Comparison of ENCODE assay signal across 8 cellular contexts in genomic region chr2:70993689-70993986, GRCh38. TPM values are rescaled to one million over a fixed set of nuclear protein-coding genes. Genes with fewer than 3 reads are reported as not detected.
DNase-seq lines count a peak whose midpoint lies in the region; ATAC-seq and TF ChIP-seq lines count a peak whose summit lies in the region.

No MANE protein-coding gene starts in this region.

- H3K27me3 Mint-ChIP-seq in activated CD4-positive, alpha-beta T cell treated with anti-CD3 and anti-CD28 coated beads for 36 hours: no peaks in the 10 kb centered on the region
- H3K27me3 Mint-ChIP-seq in activated naive CD8-positive, alpha-beta T cell: no peaks in the 10 kb centered on the region

- H3K36me3 ChIP-seq in suprapubic skin: peaks cover 33% of the 10 kb centered on the region

- H3K27me3 ChIP-seq in suprapubic skin: no peaks in the 10 kb centered on the region

- H3K27ac Mint-ChIP-seq in activated CD4-positive, alpha-beta T cell treated with anti-CD3 and anti-CD28 coated beads for 36 hours: peak overlapping the region; percentile 93
- H3K27ac Mint-ChIP-seq in activated naive CD8-positive, alpha-beta T cell: peak overlapping the region; percentile 96

- DNase-seq in activated CD4-positive, alpha-beta T cell treated with anti-CD3 and anti-CD28 coated beads for 36 hours: no peak
- no peak for DNase-seq in activated CD4-positive, alpha-beta T cell treated with anti-CD3 and anti-CD28 coated beads, Interleukin-2, amount 50 U/mL, for 48 hours
- DNase-seq in left lobe of liver (ENCODE audit: low spot score): peak; percentile 24
- DNase-seq in suprapubic skin (ENCODE audit: low spot score in 2 of 2): no peak
- no peak for DNase-seq in Ammon's horn (ENCODE audit: low spot score)
- no peak for DNase-seq in NCI-H1436 (lab: John Stamatoyannopoulos, UW)

- H3K4me1 ChIP-seq in suprapubic skin: peaks cover 35% of the 10 kb centered on the region

- ATAC-seq in activated CD4-positive, alpha-beta T cell treated with anti-CD3 and anti-CD28 coated beads for 36 hours: no peak
- ATAC-seq in left lobe of liver (no peak), HG03432 (IDR thresholded peaks at IDR 0.05; ENCODE audit: unreplicated experiment) (no peak)

- intact Hi-C loops in activated CD4-positive, alpha-beta T cell treated with anti-CD3 and anti-CD28 coated beads for 36 hours (cut with DNase I, micrococcal nuclease): loop anchor here in 1 of 2 experiments (10.0 kb wide), 1 partner anchor 1831 kb away; the partner anchor contains the start of gene EXOC6B

- H3K9me3 Mint-ChIP-seq in activated CD4-positive, alpha-beta T cell treated with anti-CD3 and anti-CD28 coated beads for 36 hours (ENCODE audit: low read depth): no peaks in the 10 kb centered on the region
- no peaks in the 10 kb centered on the region for H3K9me3 Mint-ChIP-seq in activated naive CD8-positive, alpha-beta T cell (ENCODE audit: low read depth)

- H3K4me1 Mint-ChIP-seq in activated CD4-positive, alpha-beta T cell treated with anti-CD3 and anti-CD28 coated beads for 36 hours: peaks cover 27% of the 10 kb centered on the region
- peaks cover 26% of the 10 kb centered on the region for H3K4me1 Mint-ChIP-seq in activated naive CD8-positive, alpha-beta T cell (ENCODE audit: low read depth)

- H3K9me3 ChIP-seq in suprapubic skin: no peaks in the 10 kb centered on the region

- H3K27ac ChIP-seq in suprapubic skin: no peak overlapping the region

- TF ChIP-seq EP300 in suprapubic skin (IDR thresholded peaks at IDR 0.05): no peak

- H3K4me3 Mint-ChIP-seq in activated CD4-positive, alpha-beta T cell treated with anti-CD3 and anti-CD28 coated beads for 36 hours: peak overlapping the region; percentile 98
- peak overlapping the region; percentile 99 for H3K4me3 Mint-ChIP-seq in activated naive CD8-positive, alpha-beta T cell

- 50% methylated on average over 2 of the region's 2 CpGs for WGBS in suprapubic skin

- CTCF ChIA-PET in activated CD4-positive, alpha-beta T cell treated with anti-CD3 and anti-CD28 coated beads for 36 hours (lab: Charles Lee): interaction anchor here (1.0 to 1.3 kb wide), 3 partner anchors 9 to 205 kb away, joined by 3 to 5 read pairs (median 4); no protein-coding TSS in a partner anchor

- H3K4me3 ChIP-seq in suprapubic skin: peak overlapping the region; percentile 92

- no peak for TF ChIP-seq CTCF in suprapubic skin (IDR thresholded peaks at IDR 0.05)

- TF ChIP-seq POLR2A in suprapubic skin (IDR thresholded peaks at IDR 0.05): no peak

- POLR2A ChIA-PET in activated CD4-positive, alpha-beta T cell treated with anti-CD3 and anti-CD28 coated beads for 36 hours (lab: Charles Lee): no interaction called here

- H3K36me3 Mint-ChIP-seq in activated CD4-positive, alpha-beta T cell treated with anti-CD3 and anti-CD28 coated beads for 36 hours (ENCODE audit: low read depth): peaks cover 23% of the 10 kb centered on the region
- no peaks in the 10 kb centered on the region for H3K36me3 Mint-ChIP-seq in activated naive CD8-positive, alpha-beta T cell

RNA-seq across cellular contexts. Expression of gene TEX261, which starts 1.0 kb away (rescaled TPM):
- total RNA-seq in activated CD4-positive, alpha-beta T cell treated with anti-CD3 and anti-CD28 coated beads for 36 hours: 10 to 100 TPM; 39.1 to 48.5 TPM
- total RNA-seq in left lobe of liver: 36.4 TPM
- 10 to 100 TPM; 19.7 to 31.0 (median 26.8) TPM for total RNA-seq in suprapubic skin

RNA-seq across cellular contexts. Expression of gene ANKRD53, which starts 15.2 kb away (rescaled TPM):
- under 1 TPM in 1 of 2 experiments, not detected in 1; 0.14 TPM for total RNA-seq in activated CD4-positive, alpha-beta T cell treated with anti-CD3 and anti-CD28 coated beads for 36 hours
- 0.35 TPM for total RNA-seq in left lobe of liver
- 1 to 10 TPM in 2 of 4 donors, not detected in 2; 2.9 to 5.5 TPM for total RNA-seq in suprapubic skin

RNA-seq across cellular contexts. Expression of gene ATP6V1B1, which starts 57.9 kb away (rescaled TPM):
- not detected for total RNA-seq in activated CD4-positive, alpha-beta T cell treated with anti-CD3 and anti-CD28 coated beads for 36 hours
- total RNA-seq in left lobe of liver (not detected), suprapubic skin (10 to 100 TPM; 22.7 to 66.9 (median 39.5) TPM)

Comparison
In these comparisons a context has a peak if more than half of its experiments do, and no peak if none do; other contexts are left out.
1. RNA of gene ATP6V1B1, which starts 57.9 kb away (total RNA-seq): 22.7 to 66.9 TPM in suprapubic skin; not detected in activated CD4-positive, alpha-beta T cell treated with anti-CD3 and anti-CD28 coated beads for 36 hours and not detected in left lobe of liver (single experiment); every median in the first group is over 10 times any median in the second.